ENCODE assay signal across 19 cellular contexts in genomic region chr1:151897861-151898468, GRCh38. TPM values are rescaled to one million over a fixed set of nuclear protein-coding genes. Genes with fewer than 3 reads are reported as not detected.
DNase-seq lines count a peak whose midpoint lies in the region; ATAC-seq, FAIRE-seq and TF ChIP-seq lines count a peak whose summit lies in the region.
"Had no signal": no experiment of that assay in that cellular context is flagged by ENCODE, and none has a peak within 500 bp of the region (broad histone marks: within the 10 kb centered on the region; RNA-seq: fewer than 3 reads in every experiment).

No MANE protein-coding gene starts in this region.

- H3F3A ChIP-seq in PC-9 (ENCODE audit: insufficient read depth, low read depth) = peaks cover 36% of the 10 kb centered on the region; the same call in 1 of the 2 replicates

- BruUV-seq in PC-9 (replicated peaks; lab: Mats Ljungman, UMichigan) = TSS peak; percentile 5

- H3K27ac Mint-ChIP-seq in activated CD8-positive, alpha-beta memory T cell treated with anti-CD3 and anti-CD28 coated beads, Interleukin-2, amount 10 ng/mL, durations not matched to agents 7 days and 5 days = peak overlapping the region; percentile 75
- H3K27ac Mint-ChIP-seq in activated naive CD8-positive, alpha-beta T cell treated with anti-CD3 and anti-CD28 coated beads for 36 hours = peak overlapping the region; percentile 68

- peaks cover 20% of the 10 kb centered on the region for H3K9me3 Mint-ChIP-seq in activated CD8-positive, alpha-beta memory T cell treated with anti-CD3 and anti-CD28 coated beads, Interleukin-2, amount 10 ng/mL, durations not matched to agents 7 days and 5 days (ENCODE audit: low read depth)
- H3K9me3 Mint-ChIP-seq in activated naive CD8-positive, alpha-beta T cell treated with anti-CD3 and anti-CD28 coated beads for 36 hours = peaks cover 26% of the 10 kb centered on the region

- no peak for TF ChIP-seq POLR2A in sigmoid colon (IDR thresholded peaks at IDR 0.05)

- CTCF ChIA-PET in activated CD8-positive, alpha-beta memory T cell treated with anti-CD3 and anti-CD28 coated beads, Interleukin-2, amount 10 ng/mL, durations not matched to agents 7 days and 5 days (lab: Charles Lee) = interaction anchor here (0.8 to 4.2 kb wide), 7 partner anchors 9 to 137 kb away, joined by 3 to 23 read pairs (median 6); partner anchors contain the start of gene THEM4
- CTCF ChIA-PET in PC-9 (lab: Charles Lee) = interaction anchor here (0.7 to 1.8 kb wide), 3 partner anchors 11 to 104 kb away, joined by 4 to 8 read pairs (median 4); partner anchors contain the start of gene THEM4

- H3K9me3 ChIP-seq in PC-9 (ENCODE audit: insufficient read depth, low read depth) = peaks cover 27% of the 10 kb centered on the region
- H3K9me3 ChIP-seq in parathyroid adenoma (ENCODE audit: control insufficient read depth, low read length) = no peaks in the 10 kb centered on the region
- no peaks in the 10 kb centered on the region for H3K9me3 ChIP-seq in sigmoid colon
- H3K9me3 ChIP-seq in pancreas = no peaks in the 10 kb centered on the region
- H3K9me3 ChIP-seq: gastrocnemius medialis, ovary had no signal

- peaks cover 41% of the 10 kb centered on the region for H3K4me1 Mint-ChIP-seq in activated CD8-positive, alpha-beta memory T cell treated with anti-CD3 and anti-CD28 coated beads, Interleukin-2, amount 10 ng/mL, durations not matched to agents 7 days and 5 days
- peaks cover 49% of the 10 kb centered on the region for H3K4me1 Mint-ChIP-seq in activated naive CD8-positive, alpha-beta T cell treated with anti-CD3 and anti-CD28 coated beads for 36 hours

- WGBS in sigmoid colon, 2 donors = 68 to 72% methylated on average over 11 of the region's 11 CpGs
- WGBS in pancreas, 2 donors = 86 to 92% methylated on average over 11 of the region's 11 CpGs

- no peaks in the 10 kb centered on the region for H3K27me3 Mint-ChIP-seq in activated CD8-positive, alpha-beta memory T cell treated with anti-CD3 and anti-CD28 coated beads, Interleukin-2, amount 10 ng/mL, durations not matched to agents 7 days and 5 days
- no peaks in the 10 kb centered on the region for H3K27me3 Mint-ChIP-seq in activated naive CD8-positive, alpha-beta T cell treated with anti-CD3 and anti-CD28 coated beads for 36 hours

- intact Hi-C loops in PC-9 (cut with micrococcal nuclease; ENCODE audit: unreplicated experiment) (no loop called here), sigmoid colon (cut with DNase I) (no loop called here), pancreas (cut with DNase I) (no loop called here)

- peaks cover 50% of the 10 kb centered on the region for H3K36me3 Mint-ChIP-seq in activated CD8-positive, alpha-beta memory T cell treated with anti-CD3 and anti-CD28 coated beads, Interleukin-2, amount 10 ng/mL, durations not matched to agents 7 days and 5 days
- H3K36me3 Mint-ChIP-seq in activated naive CD8-positive, alpha-beta T cell treated with anti-CD3 and anti-CD28 coated beads for 36 hours = peaks cover 77% of the 10 kb centered on the region

- no peaks in the 10 kb centered on the region for H4K20me1 ChIP-seq in PC-9 (ENCODE audit: insufficient read depth)

- H3K4me3 Mint-ChIP-seq in activated CD8-positive, alpha-beta memory T cell treated with anti-CD3 and anti-CD28 coated beads, Interleukin-2, amount 10 ng/mL, durations not matched to agents 7 days and 5 days = peak overlapping the region; percentile 45
- H3K4me3 Mint-ChIP-seq in activated naive CD8-positive, alpha-beta T cell treated with anti-CD3 and anti-CD28 coated beads for 36 hours = peak overlapping the region; percentile 33

- no peak overlapping the region for H2AFZ ChIP-seq in PC-9
- H2AFZ ChIP-seq in parathyroid adenoma = no peak overlapping the region
- H2AFZ ChIP-seq: GM23248 had no signal

- ATAC-seq in activated CD8-positive, alpha-beta memory T cell treated with anti-CD3 and anti-CD28 coated beads, Interleukin-2, amount 10 ng/mL, durations not matched to agents 7 days and 5 days = no peak
- no peak for ATAC-seq in pancreas
- ATAC-seq: gastrocnemius medialis, GM12878 had no signal

- H3K4me3 ChIP-seq in PC-9 (peak overlapping the region; percentile 33; the same call in 1 of the 2 replicates), parathyroid adenoma (ENCODE audit: low read depth, low read length) (no peak overlapping the region), sigmoid colon (no peak overlapping the region), pancreas (no peak overlapping the region)
- H3K4me3 ChIP-seq: gastrocnemius medialis, GM12878, GM23248, ovary, stomach had no signal

- POLR2A ChIA-PET in PC-9 (lab: Charles Lee; ENCODE audit: unreplicated experiment) = interaction anchor here (0.6 to 1.2 kb wide), 5 partner anchors 11 to 139 kb away, joined by 3 to 8 read pairs (median 3); partner anchors contain the start of genes S100A11 and THEM4

- DNase-seq in activated CD8-positive, alpha-beta memory T cell treated with anti-CD3 and anti-CD28 coated beads, Interleukin-2, amount 10 ng/mL, durations not matched to agents 7 days and 5 days = no peak
- DNase-seq in activated CD8-positive, alpha-beta memory T cell treated with anti-CD3 and anti-CD28 coated beads, Interleukin-2, amount 50 U/mL, for 4 hours = no peak
- DNase-seq in PC-9 (peak; percentile 64 to 67), amniotic stem cell (lab: John Stamatoyannopoulos, UW) (no peak), sigmoid colon (no peak), pancreas (no peak)
- DNase-seq in activated naive CD8-positive, alpha-beta T cell treated with anti-CD3 and anti-CD28 coated beads for 36 hours = no peak
- DNase-seq: gastrocnemius medialis, GM23248, Kasumi-1, NCI-H1417, spleen had no signal

- FAIRE-seq in pancreas (lab: Jason Lieb, UNC) = no peak
- FAIRE-seq: colon, G401.6, GM12878 had no signal

- H3K27me3 ChIP-seq in PC-9 (ENCODE audit: insufficient read depth, low read depth) (no peaks in the 10 kb centered on the region), parathyroid adenoma (ENCODE audit: control insufficient read depth, insufficient read depth, low read length) (no peaks in the 10 kb centered on the region), sigmoid colon (no peaks in the 10 kb centered on the region), pancreas (no peaks in the 10 kb centered on the region)
- H3K27me3 ChIP-seq: gastrocnemius medialis, ovary, spleen, stomach had no signal

- no peaks in the 10 kb centered on the region for H3K9me2 ChIP-seq in PC-9 (ENCODE audit: insufficient read depth)

- H3K36me3 ChIP-seq in PC-9 (ENCODE audit: low read depth) (peaks cover 39% of the 10 kb centered on the region), parathyroid adenoma (ENCODE audit: control insufficient read depth, insufficient read depth, low read length) (no peaks in the 10 kb centered on the region), sigmoid colon (peaks cover 0 to 16% (median 7%) of the 10 kb centered on the region in 4 donors), pancreas (peaks cover 0 to 14% (median 0%) of the 10 kb centered on the region in 3 donors)
- H3K36me3 ChIP-seq: ovary had no signal

- TF ChIP-seq CTCF in PC-9 (conservative IDR thresholded peaks at IDR 0.05) (no peak), parathyroid adenoma (IDR thresholded peaks at IDR 0.05) (no peak), sigmoid colon (IDR thresholded peaks at IDR 0.05) (no peak), pancreas (IDR thresholded peaks at IDR 0.05) (no peak)

- H3K79me2 ChIP-seq in PC-9 (ENCODE audit: low read depth) (peaks cover 67% of the 10 kb centered on the region), parathyroid adenoma (peaks cover 16% of the 10 kb centered on the region)

- no peak overlapping the region for H3K9ac ChIP-seq in parathyroid adenoma
- H3K9ac ChIP-seq: GM23248 had no signal

- H3K4me1 ChIP-seq in PC-9 (replicated peaks; ENCODE audit: insufficient read depth) (peaks cover 48% of the 10 kb centered on the region), parathyroid adenoma (peaks cover 2% of the 10 kb centered on the region), sigmoid colon (no peaks in the 10 kb centered on the region), pancreas (no peaks in the 10 kb centered on the region)

- H3K4me2 ChIP-seq in PC-9 = peak overlapping the region; percentile 67
- peak overlapping the region; percentile 46 for H3K4me2 ChIP-seq in parathyroid adenoma (ENCODE audit: low read length)

- H3K27ac ChIP-seq in PC-9 (peak overlapping the region; percentile 73), parathyroid adenoma (no peak overlapping the region), sigmoid colon (no peak overlapping the region), pancreas (no peak overlapping the region)
- H3K27ac ChIP-seq: gastrocnemius medialis, GM23248, ovary had no signal

- no peak for TF ChIP-seq EP300 in sigmoid colon (IDR thresholded peaks at IDR 0.05)

RNA-seq across cellular contexts. Expression of gene THEM4, which starts 11.3 kb away (rescaled TPM):
- 10 to 100 TPM; 19.1 to 20.9 TPM for total RNA-seq in activated CD8-positive, alpha-beta memory T cell treated with anti-CD3 and anti-CD28 coated beads, Interleukin-2, amount 10 ng/mL, durations not matched to agents 7 days and 5 days
- total RNA-seq in PC-9 (2021) (24.1 and 41.4 TPM in 2 replicates), sigmoid colon (10 to 100 TPM; 16.1 to 21.9 (median 17.3) TPM), pancreas (10 to 100 TPM in 1 of 6 donors, 1 to 10 TPM in 5; 6.1 to 11.3 (median 8.0) TPM)
- total RNA-seq in activated naive CD8-positive, alpha-beta T cell treated with anti-CD3 and anti-CD28 coated beads for 36 hours = 10 to 100 TPM; 32.9 to 34.2 TPM
- polyA plus RNA-seq in sigmoid colon (10 to 100 TPM in 1 of 3 donors, 1 to 10 TPM in 2; 4.9 to 13.5 (median 5.4) TPM), pancreas (10 to 100 TPM; 17.8 to 27.8 TPM)

RNA-seq across cellular contexts. Expression of gene THEM5, which starts 44.5 kb away (rescaled TPM):
- not detected for total RNA-seq in activated CD8-positive, alpha-beta memory T cell treated with anti-CD3 and anti-CD28 coated beads, Interleukin-2, amount 10 ng/mL, durations not matched to agents 7 days and 5 days
- total RNA-seq in PC-9 (2021) (not detected in 2 replicates), sigmoid colon (not detected), pancreas (under 1 TPM in 1 of 6 donors, not detected in 5; 0.17 TPM)
- total RNA-seq in activated naive CD8-positive, alpha-beta T cell treated with anti-CD3 and anti-CD28 coated beads for 36 hours = not detected
- polyA plus RNA-seq in sigmoid colon (not detected), pancreas (not detected)
- total RNA-seq: gastrocnemius medialis; GM12878; GM23248; ovary; stomach; T-helper 1 cell treated with Interleukin-12 subunit alpha and Interleukin-12 subunit beta and Interleukin-4 antibody, amounts not matched to agents 30 ng/mL and 1 ng/mL, for 36 hours had no signal
- polyA plus RNA-seq: GM23248, spleen, stomach had no signal

RNA-seq across cellular contexts. Expression of gene C2CD4D, which starts 58.3 kb away (rescaled TPM):
- total RNA-seq in activated CD8-positive, alpha-beta memory T cell treated with anti-CD3 and anti-CD28 coated beads, Interleukin-2, amount 10 ng/mL, durations not matched to agents 7 days and 5 days = under 1 TPM; 0.33 to 0.96 TPM
- total RNA-seq in PC-9 (2021) (1.4 and 1.5 TPM in 2 replicates), sigmoid colon (not detected), pancreas (1 to 10 TPM in 1 of 6 donors, under 1 TPM in 5; 0.35 to 1.2 (median 0.59) TPM)
- total RNA-seq in activated naive CD8-positive, alpha-beta T cell treated with anti-CD3 and anti-CD28 coated beads for 36 hours = under 1 TPM; 0.68 to 0.76 TPM
- polyA plus RNA-seq in sigmoid colon (under 1 TPM; 0.20 to 0.69 (median 0.60) TPM), pancreas (under 1 TPM; 0.40 to 0.68 TPM)
- total RNA-seq: gastrocnemius medialis, GM23248 had no signal

Comparison
In these comparisons a context has a peak if more than half of its experiments do, and no peak if none do; other contexts are left out.
1. DNase-seq: peak in PC-9 (2 of 2); none in activated CD8-positive, alpha-beta memory T cell treated with anti-CD3 and anti-CD28 coated beads, Interleukin-2, amount 10 ng/mL, durations not matched to agents 7 days and 5 days (single experiment), activated CD8-positive, alpha-beta memory T cell treated with anti-CD3 and anti-CD28 coated beads, Interleukin-2, amount 50 U/mL, for 4 hours (single experiment), activated naive CD8-positive, alpha-beta T cell treated with anti-CD3 and anti-CD28 coated beads for 36 hours (single experiment), amniotic stem cell (single experiment), sigmoid colon (single experiment) and pancreas (0 of 6).